22 cellular contexts compared by ENCODE assay signal in genomic region chr18:22678486-22678885, GRCh38.
"Had no signal": no experiment of that assay in that cellular context is flagged by ENCODE, and none has a peak within 500 bp of the region (broad histone marks: within the 10 kb centered on the region; RNA-seq: fewer than 3 reads in every experiment).

No MANE protein-coding gene starts in this region.

- H3K9ac ChIP-seq: neural progenitor cell had no signal

- H3K27me3 Mint-ChIP-seq: activated B cell treated with CpG ODN at 0.5 μM for 24 hours had no signal

- H3K27ac ChIP-seq: hepatocyte, neural progenitor cell, spleen, tibial artery had no signal

- ATAC-seq: activated CD4-positive, alpha-beta T cell treated with anti-CD3 and anti-CD28 coated beads for 36 hours; activated naive CD4-positive, alpha-beta T cell treated with anti-CD3 and anti-CD28 coated beads, Interleukin-2, amount 50 U/mL, for 72 hours; activated T-helper 17 cell treated with anti-CD3 and anti-CD28 coated beads, Interleukin-2, amount 50 U/mL, for 72 hours had no signal

- H3K9me3 Mint-ChIP-seq: activated T-cell treated with anti-CD3 and anti-CD28 coated beads, Interleukin-2, amount 50 U/mL, for 24 hours; immature natural killer cell; neural progenitor cell; stimulated activated naive CD8-positive, alpha-beta T cell treated with anti-CD3 and anti-CD28 coated beads, Interleukin-15, Interleukin-2, amounts not matched to agents 100 ng/mL and 50 ng/mL, for 24 hours had no signal

- H3K36me3 ChIP-seq: neural progenitor cell, spleen, tibial artery had no signal

- H3K4me3 Mint-ChIP-seq: activated B cell treated with CpG ODN at 0.5 μM for 24 hours; activated CD4-positive, alpha-beta T cell treated with anti-CD3 and anti-CD28 coated beads for 36 hours; activated T-cell treated with anti-CD3 and anti-CD28 coated beads, Interleukin-2, amount 50 U/mL, for 24 hours; activated T-helper 17 cell treated with anti-CD3 and anti-CD28 coated beads, Interleukin-2, amount 50 U/mL, for 72 hours; immature natural killer cell; naive B cell; neural progenitor cell; stimulated activated naive CD8-positive, alpha-beta T cell treated with anti-CD3 and anti-CD28 coated beads, Interleukin-15, Interleukin-2, amounts not matched to agents 100 ng/mL and 50 ng/mL, for 24 hours had no signal

- H3K27ac Mint-ChIP-seq: activated B cell treated with CpG ODN at 0.5 μM for 24 hours; activated CD4-positive, alpha-beta T cell treated with anti-CD3 and anti-CD28 coated beads for 36 hours; activated naive CD4-positive, alpha-beta T cell treated with anti-CD3 and anti-CD28 coated beads, Interleukin-2, amount 50 U/mL, for 72 hours; activated T-cell treated with anti-CD3 and anti-CD28 coated beads, Interleukin-2, amount 50 U/mL, for 24 hours; activated T-helper 17 cell treated with anti-CD3 and anti-CD28 coated beads, Interleukin-2, amount 50 U/mL, for 72 hours; immature natural killer cell; naive B cell; neural progenitor cell; stimulated activated naive CD8-positive, alpha-beta T cell treated with anti-CD3 and anti-CD28 coated beads, Interleukin-15, Interleukin-2, amounts not matched to agents 100 ng/mL and 50 ng/mL, for 24 hours had no signal

- H3K4me2 ChIP-seq: hepatocyte, neural progenitor cell had no signal

- H2AFZ ChIP-seq: hepatocyte, neural progenitor cell had no signal

- DNase-seq: activated B cell treated with CpG ODN at 0.5 μM for 24 hours; activated CD4-positive, alpha-beta T cell treated with anti-CD3 and anti-CD28 coated beads for 36 hours; activated CD4-positive, alpha-beta T cell treated with anti-CD3 and anti-CD28 coated beads, Interleukin-2, amount 50 U/mL, for 4 hours; activated CD8-positive, alpha-beta memory T cell treated with anti-CD3 and anti-CD28 coated beads for 24 hours; activated CD8-positive, alpha-beta memory T cell treated with anti-CD3 and anti-CD28 coated beads, Interleukin-2, amount 50 U/mL, for 4 hours; activated T-cell treated with anti-CD3 and anti-CD28 coated beads, Interleukin-2, amount 50 U/mL, for 24 hours; aorta; cortex of kidney; erythroblast; glutamatergic neuron; immature natural killer cell; naive B cell; posterior cingulate gyrus; spleen; stimulated activated CD4-positive, alpha-beta T cell treated with anti-CD3 and anti-CD28 coated beads, Interleukin-4, amount 100 ng/mL, for 24 hours; T-helper 9 cell; tibial artery had no signal

- H3K79me2 ChIP-seq: hepatocyte had no signal

- H3K27me3 ChIP-seq: hepatocyte, neural progenitor cell, tibial artery had no signal

- H3K36me3 Mint-ChIP-seq: activated naive CD4-positive, alpha-beta T cell treated with anti-CD3 and anti-CD28 coated beads, Interleukin-2, amount 50 U/mL, for 72 hours; immature natural killer cell; naive B cell; neural progenitor cell had no signal

- H3K4me1 Mint-ChIP-seq: activated B cell treated with CpG ODN at 0.5 μM for 24 hours; activated CD4-positive, alpha-beta T cell treated with anti-CD3 and anti-CD28 coated beads for 36 hours; activated T-helper 17 cell treated with anti-CD3 and anti-CD28 coated beads, Interleukin-2, amount 50 U/mL, for 72 hours; immature natural killer cell had no signal

- H3K4me3 ChIP-seq: hepatocyte, neural progenitor cell, spleen, tibial artery had no signal

- H3K4me1 ChIP-seq: neural progenitor cell, spleen had no signal
